Comparison of ENCODE assay signal across 13 cellular contexts in the genomic region with DNA sequence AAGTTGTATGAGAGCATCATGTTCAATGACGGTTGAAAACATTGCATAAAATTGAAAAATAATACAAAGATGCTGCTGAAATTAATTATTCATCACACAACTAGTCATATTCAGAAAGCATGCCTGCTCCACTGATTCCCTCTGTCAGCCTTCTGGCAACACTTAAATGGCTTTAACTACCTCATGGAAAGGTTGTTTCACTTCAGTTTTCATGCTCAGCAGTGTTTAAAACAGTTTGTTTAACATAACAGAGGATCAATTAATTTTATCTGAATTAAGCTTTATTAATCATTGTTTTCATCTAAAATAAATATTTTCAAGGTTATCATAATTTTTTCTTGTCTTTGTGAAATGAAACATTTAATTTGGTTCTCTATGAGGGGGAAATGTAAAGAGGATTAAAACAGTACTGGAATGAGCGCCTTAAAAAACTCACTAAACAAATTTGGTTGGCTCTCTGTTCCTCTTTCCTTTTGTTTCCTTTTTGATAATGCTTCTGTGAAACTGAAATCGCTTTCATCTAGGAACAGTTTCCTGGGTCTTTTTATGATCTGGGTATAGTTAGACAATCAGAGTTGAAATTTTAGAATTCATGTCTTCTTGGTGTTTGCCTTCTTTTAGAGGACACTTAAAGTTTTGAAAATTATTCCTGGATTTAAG.
DNase-seq lines count a peak whose midpoint lies in the region; ATAC-seq and TF ChIP-seq lines count a peak whose summit lies in the region.
"Had no signal": no experiment of that assay in that cellular context is flagged by ENCODE, and none has a peak within 500 bp of the region (broad histone marks: within the 10 kb centered on the region; RNA-seq: fewer than 3 reads in every experiment).

No MANE protein-coding gene starts in this region.

- no peaks in the 10 kb centered on the region for H3K27me3 ChIP-seq in esophagus squamous epithelium
- H3K27me3 ChIP-seq: sigmoid colon had no signal

- H3K4me3 ChIP-seq in esophagus squamous epithelium: no peak overlapping the region
- H3K4me3 ChIP-seq: sigmoid colon had no signal

- in situ Hi-C loops in GM13976 (cut with MboI; ENCODE audit: low sequenced_read_pairs, unreplicated experiment): no loop called here
- in situ Hi-C loops in ACHN (cut with HindIII; ENCODE audit: low pct_ligation_motif_present, low pct_unique_long_range_greater_than_20kb, low sequenced_read_pairs): no loop called here

- H3K4me3 Mint-ChIP-seq in activated CD8-positive, alpha-beta T cell treated with anti-CD3 and anti-CD28 coated beads for 36 hours: no peak overlapping the region

- no peaks in the 10 kb centered on the region for H3K9me3 Mint-ChIP-seq in activated CD8-positive, alpha-beta T cell treated with anti-CD3 and anti-CD28 coated beads for 36 hours

- ATAC-seq in GM21360 (IDR thresholded peaks at IDR 0.05; ENCODE audit: unreplicated experiment) (peak; percentile 81), HG02981 (IDR thresholded peaks at IDR 0.05; ENCODE audit: unreplicated experiment) (peak; percentile 73)
- no peak for ATAC-seq in activated CD8-positive, alpha-beta T cell treated with anti-CD3 and anti-CD28 coated beads for 36 hours
- ATAC-seq: PC-3 had no signal

- whole genome bisulfite sequencing in esophagus squamous epithelium, 2 donors: 47 to 64% methylated on average over 3 of the region's 3 CpGs

- TF ChIP-seq CTCF in GM13976 (IDR thresholded peaks at IDR 0.05; ENCODE audit: borderline replicate concordance, control extremely low read depth, extremely low read depth, insufficient read depth, missing control alignments): no peak
- TF ChIP-seq CTCF in activated CD8-positive, alpha-beta T cell treated with anti-CD3 and anti-CD28 coated beads for 36 hours (IDR thresholded peaks at IDR 0.05): no peak
- no peak for TF ChIP-seq CTCF in esophagus squamous epithelium (IDR thresholded peaks at IDR 0.05)

- POLR2A ChIA-PET in activated CD8-positive, alpha-beta T cell treated with anti-CD3 and anti-CD28 coated beads for 36 hours (lab: Charles Lee): no interaction called here

- H3K4me1 ChIP-seq in esophagus squamous epithelium: no peaks in the 10 kb centered on the region
- H3K4me1 ChIP-seq: sigmoid colon had no signal

- H3K9me3 ChIP-seq in esophagus squamous epithelium: no peaks in the 10 kb centered on the region
- H3K9me3 ChIP-seq: sigmoid colon had no signal

- CTCF ChIA-PET in activated CD8-positive, alpha-beta T cell treated with anti-CD3 and anti-CD28 coated beads for 36 hours (lab: Charles Lee): no interaction called here

- DNase-seq in GM13976 (ENCODE audit: low spot score): peak; percentile 15
- DNase-seq in NCI-H82 treated with DMSO at 0.1 percent for 48 hours (lab: John Stamatoyannopoulos, UW; ENCODE audit: unreplicated experiment): peak; percentile 24
- no peak for DNase-seq in cerebellar cortex (ENCODE audit: low spot score)
- DNase-seq in activated CD8-positive, alpha-beta T cell treated with anti-CD3 and anti-CD28 coated beads for 36 hours: no peak
- DNase-seq in ACHN: no peak
- no peak for DNase-seq in esophagus squamous epithelium (lab: John Stamatoyannopoulos, UW)
- DNase-seq: activated T-cell treated with anti-CD3 and anti-CD28 coated beads for 4 hours, NCI-H1092 treated with DMSO at 0.1 percent for 48 hours, PC-3, sigmoid colon had no signal

- no peaks in the 10 kb centered on the region for H3K36me3 ChIP-seq in esophagus squamous epithelium
- H3K36me3 ChIP-seq: sigmoid colon had no signal

- no peaks in the 10 kb centered on the region for H3K36me3 Mint-ChIP-seq in activated CD8-positive, alpha-beta T cell treated with anti-CD3 and anti-CD28 coated beads for 36 hours (ENCODE audit: low read depth)

- no peak overlapping the region for H3K27ac Mint-ChIP-seq in activated CD8-positive, alpha-beta T cell treated with anti-CD3 and anti-CD28 coated beads for 36 hours

- H3K27ac ChIP-seq in esophagus squamous epithelium: no peak overlapping the region
- H3K27ac ChIP-seq: epithelial cell of prostate, sigmoid colon had no signal

- intact Hi-C loops in activated CD8-positive, alpha-beta T cell treated with anti-CD3 and anti-CD28 coated beads for 36 hours (cut with micrococcal nuclease): no loop called here
- intact Hi-C loops in esophagus squamous epithelium (cut with DNase I): no loop called here

- H3K27me3 Mint-ChIP-seq in activated CD8-positive, alpha-beta T cell treated with anti-CD3 and anti-CD28 coated beads for 36 hours: peaks cover 3% of the 10 kb centered on the region

- TF ChIP-seq POLR2A in esophagus squamous epithelium (IDR thresholded peaks at IDR 0.05): no peak

- H3K4me1 Mint-ChIP-seq in activated CD8-positive, alpha-beta T cell treated with anti-CD3 and anti-CD28 coated beads for 36 hours (ENCODE audit: low read depth): no peaks in the 10 kb centered on the region

Comparison
In these comparisons a context has a peak if more than half of its experiments do, and no peak if none do; other contexts are left out.
1. DNase-seq: peak in GM13976 (single experiment) and NCI-H82 treated with DMSO at 0.1 percent for 48 hours (single experiment); none in cerebellar cortex (single experiment), activated CD8-positive, alpha-beta T cell treated with anti-CD3 and anti-CD28 coated beads for 36 hours (single experiment), ACHN (single experiment) and esophagus squamous epithelium (single experiment).